ENCODE assay signal across 8 cellular contexts in genomic region chr2:237662671-237663093, GRCh38. TPM values are rescaled to one million over a fixed set of nuclear protein-coding genes. Genes with fewer than 3 reads are reported as not detected.
DNase-seq lines count a peak whose midpoint lies in the region; ATAC-seq and TF ChIP-seq lines count a peak whose summit lies in the region.

No MANE protein-coding gene starts in this region.

- H2AFZ ChIP-seq in PC-3 (ENCODE audit: low read length), result peak overlapping the region; percentile 37; the same call in 1 of the 2 replicates

- no peaks in the 10 kb centered on the region for H3F3A ChIP-seq in PC-3 (ENCODE audit: low read length, unreplicated experiment)

- in situ Hi-C loops in KBM-7 (cut with MboI; ENCODE audit: low pct_unique_long_range_greater_than_20kb, low sequenced_read_pairs), result no loop called here

- no peaks in the 10 kb centered on the region for H3K79me2 ChIP-seq in PC-3 (ENCODE audit: low read length)

- no peaks in the 10 kb centered on the region for H3K9me2 ChIP-seq in PC-3 (replicated peaks; ENCODE audit: low read length)

- H3K4me1 Mint-ChIP-seq in CD8-positive, alpha-beta T cell (ENCODE audit: low read depth), result peaks cover 6% of the 10 kb centered on the region
- H3K4me1 Mint-ChIP-seq in activated naive CD8-positive, alpha-beta T cell treated with anti-CD3 and anti-CD28 coated beads for 36 hours, result peaks cover 6% of the 10 kb centered on the region

- no peaks in the 10 kb centered on the region for H3K9me3 Mint-ChIP-seq in CD8-positive, alpha-beta T cell
- no peaks in the 10 kb centered on the region for H3K9me3 Mint-ChIP-seq in activated naive CD8-positive, alpha-beta T cell treated with anti-CD3 and anti-CD28 coated beads for 36 hours

- peak overlapping the region; percentile 36 for H3K4me2 ChIP-seq in PC-3 (ENCODE audit: low read length)

- no peaks in the 10 kb centered on the region for H3K36me3 ChIP-seq in CD8-positive, alpha-beta T cell (ENCODE audit: insufficient read depth, low read length)
- no peaks in the 10 kb centered on the region for H3K36me3 ChIP-seq in PC-3 (ENCODE audit: low read depth, low read length)
- H3K36me3 ChIP-seq in psoas muscle (ENCODE audit: insufficient read depth in 1 of 2, low read depth in 1 of 2), result no peaks in the 10 kb centered on the region

- ATAC-seq in CD8-positive, alpha-beta T cell, result peak; percentile 59
- ATAC-seq in PC-3 (peak; percentile 90), left cardiac atrium (peak; percentile 86 to 96), psoas muscle (peak; percentile 81 to 90 (median 86))

- no peaks in the 10 kb centered on the region for H3K27me3 Mint-ChIP-seq in CD8-positive, alpha-beta T cell (ENCODE audit: low read depth)
- no peaks in the 10 kb centered on the region for H3K27me3 Mint-ChIP-seq in activated naive CD8-positive, alpha-beta T cell treated with anti-CD3 and anti-CD28 coated beads for 36 hours

- H3K27me3 ChIP-seq in CD8-positive, alpha-beta T cell (ENCODE audit: insufficient read depth, low read length), result no peaks in the 10 kb centered on the region
- no peaks in the 10 kb centered on the region for H3K27me3 ChIP-seq in PC-3 (ENCODE audit: low read length)
- H3K27me3 ChIP-seq in psoas muscle (ENCODE audit: insufficient read depth in 3 of 3, low read length in 2 of 3), result no peaks in the 10 kb centered on the region

- WGBS in psoas muscle, 3 donors, result 4 to 15% (median 6%) methylated on average over 13 of the region's 13 CpGs

- no peak overlapping the region for H3K27ac ChIP-seq in CD8-positive, alpha-beta T cell (ENCODE audit: low read depth, low read length)
- no peak overlapping the region for H3K27ac ChIP-seq in PC-3 (ENCODE audit: low read length)
- H3K27ac ChIP-seq in psoas muscle, result peak overlapping the region; percentile 85

- H3K36me3 Mint-ChIP-seq in CD8-positive, alpha-beta T cell, result no peaks in the 10 kb centered on the region
- no peaks in the 10 kb centered on the region for H3K36me3 Mint-ChIP-seq in activated naive CD8-positive, alpha-beta T cell treated with anti-CD3 and anti-CD28 coated beads for 36 hours

- no TSS peak for BruUV-seq in PC-3 (replicated peaks; lab: Mats Ljungman, UMichigan)

- CTCF ChIA-PET in CD8-positive, alpha-beta T cell (lab: Charles Lee), result interaction anchor here (1.4 kb wide), 1 partner anchor 82 kb away, joined by 7 read pairs; no protein-coding TSS in a partner anchor
- CTCF ChIA-PET in PC-3 (lab: Charles Lee), result no interaction called here

- peak in 4 of 7 experiments; percentile 18 to 57 (median 38) for DNase-seq in CD8-positive, alpha-beta T cell
- DNase-seq in KBM-7, result peak; percentile 93
- DNase-seq in PC-3, result peak; percentile 74
- DNase-seq in activated naive CD8-positive, alpha-beta T cell treated with anti-CD3 and anti-CD28 coated beads for 36 hours, result peak; percentile 62
- peak; percentile 91 for DNase-seq in left cardiac atrium
- DNase-seq in psoas muscle, result peak; percentile 90 to 92
- DNase-seq in middle frontal gyrus (ENCODE audit: extremely low spot score, low spot score), result no peak
- DNase-seq in NK-92 (lab: John Stamatoyannopoulos, UW; ENCODE audit: unreplicated experiment), result no peak

- no peaks in the 10 kb centered on the region for H4K20me1 ChIP-seq in PC-3 (ENCODE audit: low read length)

- H3K4me1 ChIP-seq in CD8-positive, alpha-beta T cell (ENCODE audit: insufficient read depth, low read length), result no peaks in the 10 kb centered on the region
- H3K4me1 ChIP-seq in PC-3 (ENCODE audit: insufficient read depth, low read length), result peaks cover 8% of the 10 kb centered on the region
- peaks cover 28% of the 10 kb centered on the region for H3K4me1 ChIP-seq in psoas muscle

- POLR2A ChIA-PET in CD8-positive, alpha-beta T cell (lab: Charles Lee), result no interaction called here
- POLR2A ChIA-PET in PC-3 (lab: Charles Lee; ENCODE audit: unreplicated experiment), result interaction anchor here (0.6 kb wide), 2 partner anchors 12 to 57 kb away, joined by 3 read pairs; no protein-coding TSS in a partner anchor

- H3K9me3 ChIP-seq in CD8-positive, alpha-beta T cell (ENCODE audit: low read length), result no peaks in the 10 kb centered on the region
- no peaks in the 10 kb centered on the region for H3K9me3 ChIP-seq in PC-3 (ENCODE audit: low read length)
- H3K9me3 ChIP-seq in psoas muscle, result no peaks in the 10 kb centered on the region

- H3K9ac ChIP-seq in PC-3 (ENCODE audit: low read length), result no peak overlapping the region

- H3K4me3 ChIP-seq in CD8-positive, alpha-beta T cell (ENCODE audit: low read depth, low read length), result no peak overlapping the region
- H3K4me3 ChIP-seq in PC-3 (ENCODE audit: low read length) (no peak overlapping the region), psoas muscle (peak overlapping the region; percentile 36)

- TF ChIP-seq CTCF in CD8-positive, alpha-beta T cell (IDR thresholded peaks at IDR 0.05), result no peak
- TF ChIP-seq CTCF in PC-3 (conservative IDR thresholded peaks at IDR 0.05; ENCODE audit: low read depth, low read length) (no peak), psoas muscle (IDR thresholded peaks at IDR 0.05) (no peak)

- intact Hi-C loops in CD8-positive, alpha-beta T cell (cut with DNase I, micrococcal nuclease), result no loop called here
- intact Hi-C loops in PC-3 (cut with micrococcal nuclease) (loop anchor here (10.0 kb wide), 1 partner anchor 68 kb away; the partner anchor contains the start of gene RAB17), left cardiac atrium (cut with DNase I) (no loop called here), psoas muscle (cut with DNase I) (loop anchor here in 1 of 2 donors (5.0 kb wide), 1 partner anchor 60 kb away; no protein-coding TSS in a partner anchor)

- H3K27ac Mint-ChIP-seq in CD8-positive, alpha-beta T cell, result no peak overlapping the region
- no peak overlapping the region for H3K27ac Mint-ChIP-seq in activated naive CD8-positive, alpha-beta T cell treated with anti-CD3 and anti-CD28 coated beads for 36 hours

- no peak overlapping the region for H3K4me3 Mint-ChIP-seq in CD8-positive, alpha-beta T cell
- H3K4me3 Mint-ChIP-seq in activated naive CD8-positive, alpha-beta T cell treated with anti-CD3 and anti-CD28 coated beads for 36 hours, result no peak overlapping the region

RNA-seq across cellular contexts. Expression of gene LRRFIP1, which starts 35.3 kb away (rescaled TPM):
- total RNA-seq in CD8-positive, alpha-beta T cell, result 100 to 1,000 TPM; 127 to 128 TPM
- total RNA-seq in PC-3 (2014; rRNA removed), result 87.8 and 106 TPM in 2 replicates
- 100 to 1,000 TPM; 162 to 164 TPM for total RNA-seq in activated naive CD8-positive, alpha-beta T cell treated with anti-CD3 and anti-CD28 coated beads for 36 hours
- total RNA-seq in left cardiac atrium, result 10 to 100 TPM; 69.3 to 99.6 TPM
- total RNA-seq in psoas muscle, result 100 to 1,000 TPM in 1 of 4 donors, 10 to 100 TPM in 3; 91.9 to 108 (median 93.4) TPM
- polyA plus RNA-seq in psoas muscle, result 10 to 100 TPM; 42.3 to 62.6 (median 50.4) TPM

Comparison
In these comparisons a context has a peak if more than half of its experiments do, and no peak if none do; other contexts are left out.
1. DNase-seq: peak in CD8-positive, alpha-beta T cell (4 of 7), KBM-7 (single experiment), PC-3 (single experiment), activated naive CD8-positive, alpha-beta T cell treated with anti-CD3 and anti-CD28 coated beads for 36 hours (single experiment), left cardiac atrium (single experiment) and psoas muscle (2 of 2); none in middle frontal gyrus (single experiment) and NK-92 (single experiment).
2. Peak in every context shown above with its lines, with median percentiles within 50 percentile points of each other: ATAC-seq.